8 cellular contexts compared by ENCODE assay signal in the genomic region with DNA sequence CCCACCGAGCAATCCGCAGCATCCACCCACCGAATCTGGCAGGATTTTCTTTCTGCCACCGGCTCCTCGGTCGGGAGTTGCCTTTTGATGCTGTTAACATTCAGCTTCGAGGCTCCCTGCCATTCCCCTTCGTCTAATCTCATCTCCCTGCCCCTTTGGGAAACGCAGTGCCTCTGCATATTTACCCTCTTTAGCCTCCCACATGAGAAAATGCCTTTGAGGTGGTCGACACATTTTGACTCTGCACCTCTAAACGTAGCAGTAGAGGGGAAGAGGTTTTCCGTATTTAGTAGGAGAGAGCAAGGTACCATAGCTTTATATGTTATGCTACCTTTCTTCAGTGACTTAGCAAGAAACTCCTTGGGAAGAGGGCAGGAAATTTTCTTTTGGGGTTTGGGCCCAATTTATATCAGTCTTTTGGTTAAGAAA. TPM values are rescaled to one million over a fixed set of nuclear protein-coding genes. Genes with fewer than 3 reads are reported as not detected.
DNase-seq lines count a peak whose midpoint lies in the region; ATAC-seq and TF ChIP-seq lines count a peak whose summit lies in the region.

No MANE protein-coding gene starts in this region.

- H3K4me1 ChIP-seq in CD8-positive, alpha-beta memory T cell (ENCODE audit: insufficient read depth, low read length) = peaks cover 49% of the 10 kb centered on the region
- no peaks in the 10 kb centered on the region for H3K4me1 ChIP-seq in mesodermal cell (ENCODE audit: control insufficient read depth, insufficient read depth, low read length, poor library complexity, severe bottlenecking)
- H3K4me1 ChIP-seq in aorta (ENCODE audit: control insufficient read depth in 1 of 2, insufficient read depth in 2 of 2, low read length in 2 of 2) = no peaks in the 10 kb centered on the region

- peaks cover 0 to 16% (median 6%) of the 10 kb centered on the region in 3 donors for H3K36me3 Mint-ChIP-seq in CD8-positive, alpha-beta memory T cell

- 0% methylated on average over 8 of the region's 12 CpGs for WGBS in mesodermal cell (ENCODE audit: insufficient coverage in 2 of 2), 2 experiments
- 0% methylated on average over 12 of the region's 12 CpGs for WGBS in aorta, 2 donors

- intact Hi-C loops in aorta (cut with DNase I) = loop anchor here (5.0 to 10.0 kb wide), 4 partner anchors 60 to 90 kb away; partner anchors contain the start of gene METTL16 (in 2 of the 2)

- POLR2A ChIA-PET in CD8-positive, alpha-beta memory T cell (lab: Charles Lee) = interaction anchor here (0.6 kb wide), 1 partner anchor 95 kb away, joined by 12 read pairs; no protein-coding TSS in a partner anchor

- H3K27ac ChIP-seq in CD8-positive, alpha-beta memory T cell (ENCODE audit: low read depth, low read length) = peak overlapping the region; percentile 90
- peak overlapping the region; percentile 99 for H3K27ac ChIP-seq in brain microvascular endothelial cell
- H3K27ac ChIP-seq in mesodermal cell (ENCODE audit: low read depth, low read length, severe bottlenecking) = peak overlapping the region; percentile 99
- H3K27ac ChIP-seq in aorta (ENCODE audit: low read depth in 1 of 2, low read length in 2 of 2) = peak overlapping the region in 1 of 2 donors; percentile 90

- peak in 3 of 5 donors; percentile 16 to 52 (median 48) for DNase-seq in CD8-positive, alpha-beta memory T cell
- DNase-seq in MG63 = no peak
- no peak for DNase-seq in brain microvascular endothelial cell
- no peak for DNase-seq in aorta
- no peak for DNase-seq in LoVo (ENCODE audit: low spot score)
- no peak for DNase-seq in NCI-H524 treated with DMSO at 0.1 percent for 48 hours (lab: John Stamatoyannopoulos, UW)

- no peaks in the 10 kb centered on the region for H3K27me3 ChIP-seq in CD8-positive, alpha-beta memory T cell (ENCODE audit: insufficient read depth, low read length, poor library complexity, severe bottlenecking)
- H3K27me3 ChIP-seq in MG63 (no peaks in the 10 kb centered on the region), brain microvascular endothelial cell (replicated peaks) (no peaks in the 10 kb centered on the region), aorta (ENCODE audit: control insufficient read depth in 1 of 2, insufficient read depth in 2 of 2, low read length in 1 of 2) (no peaks in the 10 kb centered on the region)

- peak overlapping the region; percentile 87 to 97 (median 93) for H3K4me3 Mint-ChIP-seq in CD8-positive, alpha-beta memory T cell

- peaks cover 45 to 53% (median 51%) of the 10 kb centered on the region in 3 donors for H3K4me1 Mint-ChIP-seq in CD8-positive, alpha-beta memory T cell

- H3K36me3 ChIP-seq in CD8-positive, alpha-beta memory T cell (ENCODE audit: insufficient read depth, low read length) = no peaks in the 10 kb centered on the region
- H3K36me3 ChIP-seq in MG63 (0 out of 2 replicates have a peak, but pooled peaks cover 2% of the 10 kb centered on the region), brain microvascular endothelial cell (replicated peaks) (peaks cover 2% of the 10 kb centered on the region), mesodermal cell (ENCODE audit: control insufficient read depth, insufficient read depth, low read length) (peaks cover 7% of the 10 kb centered on the region), aorta (ENCODE audit: control insufficient read depth in 1 of 2, insufficient read depth in 2 of 2, low read length in 1 of 2) (no peaks in the 10 kb centered on the region)

- H3K9me3 Mint-ChIP-seq in CD8-positive, alpha-beta memory T cell = no peaks in the 10 kb centered on the region

- peak overlapping the region; percentile 84 for H3K4me3 ChIP-seq in CD8-positive, alpha-beta memory T cell (ENCODE audit: low read length)
- H3K4me3 ChIP-seq in MG63 = peak overlapping the region; percentile 91
- H3K4me3 ChIP-seq in brain microvascular endothelial cell (ENCODE audit: low read depth, low read length) = peak overlapping the region; percentile 89
- peak overlapping the region; percentile 100 for H3K4me3 ChIP-seq in mesodermal cell (ENCODE audit: extremely low read depth, insufficient read depth, low read length, poor library complexity, severe bottlenecking)
- peak overlapping the region; percentile 86 to 98 for H3K4me3 ChIP-seq in aorta (ENCODE audit: low read length in 2 of 2)

- TF ChIP-seq CTCF in brain microvascular endothelial cell (IDR thresholded peaks at IDR 0.05; ENCODE audit: low read depth, low read length, missing control alignments) = no peak

- no peaks in the 10 kb centered on the region for H3K9me3 ChIP-seq in CD8-positive, alpha-beta memory T cell (ENCODE audit: low read length)
- H3K9me3 ChIP-seq in MG63 (no peaks in the 10 kb centered on the region), mesodermal cell (ENCODE audit: control insufficient read depth, low read length) (no peaks in the 10 kb centered on the region), aorta (ENCODE audit: control insufficient read depth, low read length) (no peaks in the 10 kb centered on the region)

- in situ Hi-C loops in brain microvascular endothelial cell (cut with HindIII; ENCODE audit: low pct_ligation_motif_present, low sequenced_read_pairs) = no loop called here

- no peak for ATAC-seq in aorta (ENCODE audit: low FRiP score)
- no peak for ATAC-seq in HG02970 (IDR thresholded peaks at IDR 0.05; ENCODE audit: low FRiP score, unreplicated experiment)

- H3K27ac Mint-ChIP-seq in CD8-positive, alpha-beta memory T cell = peak overlapping the region; percentile 84 to 99 (median 96)

- CTCF ChIA-PET in CD8-positive, alpha-beta memory T cell (lab: Charles Lee) = no interaction called here

- H3K27me3 Mint-ChIP-seq in CD8-positive, alpha-beta memory T cell = no peaks in the 10 kb centered on the region

RNA-seq across cellular contexts. Expression of gene PAFAH1B1, which starts 1.2 kb away (rescaled TPM):
- total RNA-seq in CD8-positive, alpha-beta memory T cell = 100 to 1,000 TPM; 159 to 168 TPM
- polyA plus RNA-seq in CD8-positive, alpha-beta memory T cell = 13.2 TPM
- 66.4 and 179 TPM in 2 replicates for total RNA-seq in MG63 (2014; rRNA removed; shearing (Covaris generic); ENCODE audit: low replicate concordance)
- 198 TPM for polyA plus RNA-seq in mesodermal cell (2013, experiment 1 of 2)
- 202 TPM for polyA plus RNA-seq in mesodermal cell (2013, experiment 2 of 2)
- total RNA-seq in aorta = 100 to 1,000 TPM; 157 to 176 TPM
- polyA plus RNA-seq in aorta = 10 to 100 TPM; 47.0 to 66.0 TPM

Comparison
In these comparisons a context has a peak if more than half of its experiments do, and no peak if none do; other contexts are left out.
1. DNase-seq: peak in CD8-positive, alpha-beta memory T cell (3 of 5); none in MG63 (single experiment), brain microvascular endothelial cell (single experiment), aorta (0 of 2), LoVo (single experiment) and NCI-H524 treated with DMSO at 0.1 percent for 48 hours (single experiment).
2. Peak in every context shown above with its lines, with median percentiles within 50 percentile points of each other: H3K4me3 ChIP-seq.